ENCODE assay signal across 8 cellular contexts in genomic region chr12:46368138-46368537, GRCh38. TPM values are rescaled to one million over a fixed set of nuclear protein-coding genes. Genes with fewer than 3 reads are reported as not detected.
DNase-seq lines count a peak whose midpoint lies in the region; ATAC-seq and TF ChIP-seq lines count a peak whose summit lies in the region.

No MANE protein-coding gene starts in this region.

- intact Hi-C loops in right cardiac atrium (cut with DNase I) (no loop called here), cardiac septum (cut with DNase I) (no loop called here), colonic mucosa (cut with DNase I) (no loop called here), aorta (cut with DNase I) (loop anchor here in 1 of 2 donors (10.0 kb wide), 1 partner anchor 213 kb away; no protein-coding TSS in a partner anchor)

- H3K27ac ChIP-seq in right cardiac atrium (ENCODE audit: low read length) (no peak overlapping the region), colonic mucosa (peak overlapping the region; percentile 20), muscle layer of colon (ENCODE audit: low read depth, low read length) (no peak overlapping the region), aorta (ENCODE audit: low read depth in 1 of 2, low read length in 2 of 2) (peak overlapping the region in 1 of 2 donors; percentile 36)

- peak overlapping the region in 1 of 2 donors; percentile 48 for H3K9ac ChIP-seq in colonic mucosa (ENCODE audit: low read depth in 2 of 2, low read length in 2 of 2)
- peak overlapping the region; percentile 13 for H3K9ac ChIP-seq in muscle layer of colon (ENCODE audit: low read length)

- in situ Hi-C loops in HAP-1 (cut with MboI; ENCODE audit: low sequenced_read_pairs) = no loop called here

- H3K4me1 ChIP-seq in right cardiac atrium (ENCODE audit: control insufficient read depth, insufficient read depth, low read length) (peaks cover 6% of the 10 kb centered on the region), colonic mucosa (peaks cover 36% of the 10 kb centered on the region), muscle layer of colon (ENCODE audit: insufficient read depth, low read length) (peaks cover 58% of the 10 kb centered on the region), aorta (ENCODE audit: control insufficient read depth in 1 of 2, insufficient read depth in 2 of 2, low read length in 2 of 2) (peaks cover 6 to 9% of the 10 kb centered on the region in 2 donors), HAP-1 (peaks cover 11% of the 10 kb centered on the region)

- DNase-seq in right cardiac atrium (no peak), cardiac septum (ENCODE audit: low spot score) (no peak), colonic mucosa (no peak), aorta (no peak), NCI-H1436 (lab: John Stamatoyannopoulos, UW) (no peak), SIG-M5 (lab: John Stamatoyannopoulos, UW) (no peak), HAP-1 (ENCODE audit: low spot score in 2 of 2) (no peak)

- H3K27me3 ChIP-seq in right cardiac atrium (ENCODE audit: control insufficient read depth, insufficient read depth) (no peaks in the 10 kb centered on the region), colonic mucosa (no peaks in the 10 kb centered on the region), muscle layer of colon (ENCODE audit: control insufficient read depth in 1 of 2, insufficient read depth in 2 of 2, low read length in 2 of 2) (no peaks in the 10 kb centered on the region), aorta (ENCODE audit: control insufficient read depth in 1 of 2, insufficient read depth in 2 of 2, low read length in 1 of 2) (no peaks in the 10 kb centered on the region), HAP-1 (ENCODE audit: low read depth) (no peaks in the 10 kb centered on the region)

- H3K36me3 ChIP-seq in colonic mucosa (peaks cover 25% of the 10 kb centered on the region), muscle layer of colon (ENCODE audit: insufficient read depth, low read length) (peaks cover 77% of the 10 kb centered on the region), aorta (ENCODE audit: control insufficient read depth in 1 of 2, insufficient read depth in 2 of 2, low read length in 1 of 2) (peaks cover 5 to 16% of the 10 kb centered on the region in 2 donors), HAP-1 (replicated peaks) (peaks cover 88% of the 10 kb centered on the region)

- peak overlapping the region; percentile 87 for H3K4me3 ChIP-seq in right cardiac atrium (ENCODE audit: low read length)
- peak overlapping the region; percentile 54 for H3K4me3 ChIP-seq in colonic mucosa
- peak overlapping the region in 1 of 2 donors; percentile 99 for H3K4me3 ChIP-seq in muscle layer of colon (ENCODE audit: low read depth in 1 of 2, low read length in 2 of 2)
- H3K4me3 ChIP-seq in aorta (ENCODE audit: low read length in 2 of 2) = peak overlapping the region; percentile 93 to 98
- no peak overlapping the region for H3K4me3 ChIP-seq in HAP-1

- no peak for TF ChIP-seq CTCF in colonic mucosa (IDR thresholded peaks at IDR 0.05)

- H3K9me3 ChIP-seq in right cardiac atrium (ENCODE audit: control insufficient read depth, low read length) = no peaks in the 10 kb centered on the region
- H3K9me3 ChIP-seq in colonic mucosa = no peaks in the 10 kb centered on the region
- no peaks in the 10 kb centered on the region for H3K9me3 ChIP-seq in muscle layer of colon (ENCODE audit: low read length)
- no peaks in the 10 kb centered on the region for H3K9me3 ChIP-seq in aorta (ENCODE audit: control insufficient read depth, low read length)
- no peaks in the 10 kb centered on the region for H3K9me3 ChIP-seq in HAP-1

- no peak for ATAC-seq in right cardiac atrium
- no peak for ATAC-seq in aorta (ENCODE audit: low FRiP score)

RNA-seq across cellular contexts. Expression of gene SLC38A2, which starts 4.4 kb away (rescaled TPM):
- 100 to 1,000 TPM in 3 of 4 donors, 10 to 100 TPM in 1; 87.3 to 143 (median 115) TPM for total RNA-seq in right cardiac atrium
- polyA plus RNA-seq in right cardiac atrium = 69.5 TPM
- 140 TPM for total RNA-seq in cardiac septum
- 100 to 1,000 TPM in 1 of 2 donors, 10 to 100 TPM in 1; 98.5 to 158 TPM for total RNA-seq in colonic mucosa
- 100 to 1,000 TPM; 329 to 405 TPM for total RNA-seq in aorta
- 100 to 1,000 TPM in 1 of 2 donors, 10 to 100 TPM in 1; 46.0 to 206 TPM for polyA plus RNA-seq in aorta
